Comparison of ENCODE assay signal across 9 cellular contexts in genomic region chr1:208203127-208203847, GRCh38. TPM values are rescaled to one million over a fixed set of nuclear protein-coding genes. Genes with fewer than 3 reads are reported as not detected.
DNase-seq lines count a peak whose midpoint lies in the region; ATAC-seq and TF ChIP-seq lines count a peak whose summit lies in the region.
"Had no signal": no experiment of that assay in that cellular context is flagged by ENCODE, and none has a peak within 500 bp of the region (broad histone marks: within the 10 kb centered on the region; RNA-seq: fewer than 3 reads in every experiment).

No MANE protein-coding gene starts in this region.

- no peaks in the 10 kb centered on the region for H3K36me3 Mint-ChIP-seq in activated naive CD4-positive, alpha-beta T cell treated with anti-CD3 and anti-CD28 coated beads for 36 hours (ENCODE audit: low read depth)
- no peaks in the 10 kb centered on the region for H3K36me3 Mint-ChIP-seq in activated CD8-positive, alpha-beta T cell treated with anti-CD3 and anti-CD28 coated beads for 36 hours (ENCODE audit: low read depth)
- H3K36me3 Mint-ChIP-seq: WTC11 had no signal

- H3K36me3 ChIP-seq in SK-N-MC (ENCODE audit: insufficient read depth, low read length) (no peaks in the 10 kb centered on the region), stomach smooth muscle (ENCODE audit: control insufficient read depth in 2 of 2, insufficient read depth in 2 of 2, low read length in 2 of 2) (peaks cover under 1 to 16% of the 10 kb centered on the region in 2 donors)

- H3K4me3 ChIP-seq in SK-N-MC (no peak overlapping the region), stomach smooth muscle (ENCODE audit: low read length in 2 of 2) (no peak overlapping the region)

- POLR2A ChIA-PET in activated CD8-positive, alpha-beta T cell treated with anti-CD3 and anti-CD28 coated beads for 36 hours (lab: Charles Lee): no interaction called here

- CTCF ChIA-PET in activated naive CD4-positive, alpha-beta T cell treated with anti-CD3 and anti-CD28 coated beads for 36 hours (lab: Charles Lee): interaction anchor here (0.9 kb wide), 1 partner anchor 44 kb away, joined by 3 read pairs; no protein-coding TSS in a partner anchor
- CTCF ChIA-PET in activated CD8-positive, alpha-beta T cell treated with anti-CD3 and anti-CD28 coated beads for 36 hours (lab: Charles Lee): interaction anchor here (2.5 kb wide), 1 partner anchor 42 kb away, joined by 8 read pairs; the partner anchor contains the start of gene PLXNA2

- H3K27me3 Mint-ChIP-seq in activated naive CD4-positive, alpha-beta T cell treated with anti-CD3 and anti-CD28 coated beads for 36 hours (ENCODE audit: low read depth): no peaks in the 10 kb centered on the region
- no peaks in the 10 kb centered on the region for H3K27me3 Mint-ChIP-seq in activated CD8-positive, alpha-beta T cell treated with anti-CD3 and anti-CD28 coated beads for 36 hours

- peaks cover 43% of the 10 kb centered on the region for H3K4me1 ChIP-seq in stomach smooth muscle (ENCODE audit: control insufficient read depth, insufficient read depth, low read length)

- H3K9me3 ChIP-seq in SK-N-MC (ENCODE audit: low read depth, low read length) (no peaks in the 10 kb centered on the region), stomach smooth muscle (ENCODE audit: control insufficient read depth in 2 of 2, low read length in 2 of 2) (no peaks in the 10 kb centered on the region)

- intact Hi-C loops in left ventricle myocardium superior (cut with micrococcal nuclease): no loop called here
- intact Hi-C loops in activated naive CD4-positive, alpha-beta T cell treated with anti-CD3 and anti-CD28 coated beads for 36 hours (cut with micrococcal nuclease): no loop called here
- intact Hi-C loops in activated CD8-positive, alpha-beta T cell treated with anti-CD3 and anti-CD28 coated beads for 36 hours (cut with micrococcal nuclease): no loop called here

- H3K27ac ChIP-seq in SK-N-MC (peak overlapping the region; percentile 42; the same call in 1 of the 2 replicates), stomach smooth muscle (ENCODE audit: low read length) (peak overlapping the region; percentile 53)

- no peak for TF ChIP-seq CTCF in activated CD8-positive, alpha-beta T cell treated with anti-CD3 and anti-CD28 coated beads for 36 hours (IDR thresholded peaks at IDR 0.05)

- H3K9ac ChIP-seq in SK-N-MC (ENCODE audit: insufficient read length) (no peak overlapping the region), stomach smooth muscle (ENCODE audit: low read length in 2 of 2) (no peak overlapping the region)

- H3K4me1 Mint-ChIP-seq in activated naive CD4-positive, alpha-beta T cell treated with anti-CD3 and anti-CD28 coated beads for 36 hours (ENCODE audit: low read depth): no peaks in the 10 kb centered on the region
- H3K4me1 Mint-ChIP-seq in activated CD8-positive, alpha-beta T cell treated with anti-CD3 and anti-CD28 coated beads for 36 hours (ENCODE audit: low read depth): no peaks in the 10 kb centered on the region

- no peaks in the 10 kb centered on the region for H3K27me3 ChIP-seq in stomach smooth muscle (ENCODE audit: control insufficient read depth in 1 of 2, insufficient read depth in 2 of 2, low read length in 2 of 2)

- no peak overlapping the region for H3K27ac Mint-ChIP-seq in activated naive CD4-positive, alpha-beta T cell treated with anti-CD3 and anti-CD28 coated beads for 36 hours
- H3K27ac Mint-ChIP-seq in activated CD8-positive, alpha-beta T cell treated with anti-CD3 and anti-CD28 coated beads for 36 hours: no peak overlapping the region
- H3K27ac Mint-ChIP-seq: WTC11 had no signal

- no peaks in the 10 kb centered on the region for H3K9me3 Mint-ChIP-seq in activated naive CD4-positive, alpha-beta T cell treated with anti-CD3 and anti-CD28 coated beads for 36 hours
- no peaks in the 10 kb centered on the region for H3K9me3 Mint-ChIP-seq in activated CD8-positive, alpha-beta T cell treated with anti-CD3 and anti-CD28 coated beads for 36 hours
- H3K9me3 Mint-ChIP-seq: WTC11 had no signal

- DNase-seq in NCI-H1092 treated with DMSO at 0.1 percent for 48 hours (lab: John Stamatoyannopoulos, UW): peak; percentile 100
- DNase-seq in SK-N-MC (ENCODE audit: low read depth, low spot score): no peak
- peak; percentile 73 for DNase-seq in left ventricle myocardium superior
- no peak for DNase-seq in activated naive CD4-positive, alpha-beta T cell treated with anti-CD3 and anti-CD28 coated beads for 36 hours
- DNase-seq in activated CD8-positive, alpha-beta T cell treated with anti-CD3 and anti-CD28 coated beads for 36 hours: no peak

- peak; percentile 16 for ATAC-seq in left ventricle myocardium superior
- no peak for ATAC-seq in HG03025 (IDR thresholded peaks at IDR 0.05; ENCODE audit: low FRiP score, unreplicated experiment)
- no peak for ATAC-seq in HG02981 (IDR thresholded peaks at IDR 0.05; ENCODE audit: unreplicated experiment)
- ATAC-seq in activated CD8-positive, alpha-beta T cell treated with anti-CD3 and anti-CD28 coated beads for 36 hours: no peak

- no peak overlapping the region for H3K4me3 Mint-ChIP-seq in activated naive CD4-positive, alpha-beta T cell treated with anti-CD3 and anti-CD28 coated beads for 36 hours
- H3K4me3 Mint-ChIP-seq in activated CD8-positive, alpha-beta T cell treated with anti-CD3 and anti-CD28 coated beads for 36 hours: no peak overlapping the region
- H3K4me3 Mint-ChIP-seq: WTC11 had no signal

RNA-seq across cellular contexts. Expression of gene PLXNA2, which starts 40.9 kb away (rescaled TPM):
- total RNA-seq in left ventricle myocardium superior: 12.1 TPM
- total RNA-seq in activated naive CD4-positive, alpha-beta T cell treated with anti-CD3 and anti-CD28 coated beads for 36 hours: under 1 TPM; 0.26 to 0.35 TPM
- under 1 TPM; 0.13 to 0.23 TPM for total RNA-seq in activated CD8-positive, alpha-beta T cell treated with anti-CD3 and anti-CD28 coated beads for 36 hours

Comparison
In these comparisons a context has a peak if more than half of its experiments do, and no peak if none do; other contexts are left out.
1. DNase-seq: peak in NCI-H1092 treated with DMSO at 0.1 percent for 48 hours (single experiment) and left ventricle myocardium superior (single experiment); none in SK-N-MC (single experiment), activated naive CD4-positive, alpha-beta T cell treated with anti-CD3 and anti-CD28 coated beads for 36 hours (single experiment) and activated CD8-positive, alpha-beta T cell treated with anti-CD3 and anti-CD28 coated beads for 36 hours (single experiment).